Comparison of ENCODE assay signal across 1 cellular context in genomic region chr2:1936411-1936980, GRCh38.
TF ChIP-seq lines count a peak whose summit lies in the region.

No MANE protein-coding gene starts in this region.

TF ChIP-seq in A549, 52 proteins besides CTCF, POLR2A, EP300 and RAD21:
- TF ChIP-seq MAFK (IDR thresholded peaks at IDR 0.05; ENCODE audit: partially characterized antibody) (peak; percentile 87), NPAS2 (CRISPR knock-in tag; IDR thresholded peaks at IDR 0.05; ENCODE audit: borderline replicate concordance) (no peak)
